In the genomic region with DNA sequence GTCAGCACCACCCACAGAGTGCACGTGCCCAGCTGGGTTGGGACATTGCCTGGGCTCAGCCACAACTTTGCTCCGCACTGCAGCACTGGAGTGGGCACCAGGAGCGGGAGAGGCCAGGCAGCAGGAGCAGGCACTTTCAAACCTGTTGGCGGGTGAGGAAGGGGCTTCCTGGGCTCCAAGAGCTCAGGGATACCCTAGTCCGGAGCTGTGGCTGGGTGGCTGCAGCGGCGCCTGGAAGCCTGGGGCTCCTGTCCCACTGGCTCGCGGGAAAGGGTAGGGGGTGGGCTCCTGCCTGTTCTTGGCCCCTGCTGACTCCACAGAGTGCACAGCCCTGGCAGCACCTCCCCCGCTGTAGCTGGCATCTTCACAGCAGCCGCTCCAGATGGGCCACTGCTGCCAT, we compare ENCODE assay signal across 9 cellular contexts.
"Had no signal": no experiment of that assay in that cellular context is flagged by ENCODE, and none has a peak within 500 bp of the region (broad histone marks: within the 10 kb centered on the region; RNA-seq: fewer than 3 reads in every experiment).

No MANE protein-coding gene starts in this region.

- DNase-seq: GM23248, H7, HFFc6, KBM-7 had no signal

- H3K4me1 ChIP-seq: HAP-1 had no signal

- H3K36me3 ChIP-seq: HAP-1 had no signal

- H3K36me3 Mint-ChIP-seq: IgD-negative memory B cell had no signal

- FAIRE-seq: HepG2 had no signal

- ATAC-seq: HCT116, HepG2 had no signal

- H3K9ac ChIP-seq: GM23248 had no signal

- H3K4me3 Mint-ChIP-seq: HFFc6, IgD-negative memory B cell had no signal

- H2AFZ ChIP-seq: GM23248 had no signal

- H3K27ac ChIP-seq: GM23248, HL-60 had no signal

- H3K27me3 Mint-ChIP-seq: IgD-negative memory B cell had no signal

- H3K4me1 Mint-ChIP-seq: IgD-negative memory B cell had no signal

- H3K9me3 ChIP-seq: HAP-1 had no signal

- H3K27ac Mint-ChIP-seq: HFFc6, IgD-negative memory B cell had no signal

- H3K4me3 ChIP-seq: GM23248, HAP-1 had no signal
